Comparison of ENCODE assay signal across 8 cellular contexts in genomic region chr19:15836595-15837398, GRCh38. TPM values are rescaled to one million over a fixed set of nuclear protein-coding genes. Genes with fewer than 3 reads are reported as not detected.
A peak's percentile ranks its signal among the peaks of the same experiment; 100 is the strongest.
DNase-seq lines count a peak whose midpoint lies in the region; ATAC-seq and TF ChIP-seq lines count a peak whose summit lies in the region.

No MANE protein-coding gene starts in this region.

- no peaks in the 10 kb centered on the region for H3K9me3 ChIP-seq in lower lobe of right lung

- H3K36me3 ChIP-seq in lower lobe of right lung, result no peaks in the 10 kb centered on the region

- H3K27ac ChIP-seq in coronary artery (peak overlapping the region; percentile 97 to 99), lower lobe of right lung (peak overlapping the region; percentile 99)

- peak overlapping the region; percentile 87 for H3K4me3 Mint-ChIP-seq in activated CD4-positive, alpha-beta T cell treated with anti-CD3 and anti-CD28 coated beads, Interleukin-2, amount 10 ng/mL, durations not matched to agents 24 days and 14 days

- TF ChIP-seq CTCF in coronary artery (IDR thresholded peaks at IDR 0.05) (no peak), lower lobe of right lung (IDR thresholded peaks at IDR 0.05) (no peak)

- H3K27me3 Mint-ChIP-seq in activated CD4-positive, alpha-beta T cell treated with anti-CD3 and anti-CD28 coated beads, Interleukin-2, amount 10 ng/mL, durations not matched to agents 24 days and 14 days, result no peaks in the 10 kb centered on the region

- H3K27me3 ChIP-seq in lower lobe of right lung (ENCODE audit: low read depth), result no peaks in the 10 kb centered on the region

- peak overlapping the region; percentile 98 for H3K27ac Mint-ChIP-seq in activated CD4-positive, alpha-beta T cell treated with anti-CD3 and anti-CD28 coated beads, Interleukin-2, amount 10 ng/mL, durations not matched to agents 24 days and 14 days

- H3K4me1 Mint-ChIP-seq in activated CD4-positive, alpha-beta T cell treated with anti-CD3 and anti-CD28 coated beads, Interleukin-2, amount 10 ng/mL, durations not matched to agents 24 days and 14 days, result peaks cover 13% of the 10 kb centered on the region

- peaks cover 7% of the 10 kb centered on the region for H3K4me1 ChIP-seq in lower lobe of right lung

- H3K4me3 ChIP-seq in coronary artery, result peak overlapping the region; percentile 92
- H3K4me3 ChIP-seq in lower lobe of right lung, result peak overlapping the region; percentile 76

- H3K9me3 Mint-ChIP-seq in activated CD4-positive, alpha-beta T cell treated with anti-CD3 and anti-CD28 coated beads, Interleukin-2, amount 10 ng/mL, durations not matched to agents 24 days and 14 days, result no peaks in the 10 kb centered on the region

- ATAC-seq in GM19035 (IDR thresholded peaks at IDR 0.05; ENCODE audit: unreplicated experiment) (peak; percentile 95), HG03342 (IDR thresholded peaks at IDR 0.05; ENCODE audit: unreplicated experiment) (peak; percentile 93), lower lobe of right lung (peak; percentile 99 to 100)

- DNase-seq in AML-193 (lab: John Stamatoyannopoulos, UW) (peak; percentile 96 to 98), NCI-H69 (lab: John Stamatoyannopoulos, UW) (peak; percentile 61), coronary artery (ENCODE audit: low spot score) (peak; percentile 98), lower lobe of right lung (peak; percentile 97)
- DNase-seq in activated CD4-positive, alpha-beta T cell treated with anti-CD3 and anti-CD28 coated beads, Interleukin-2, amount 10 ng/mL, durations not matched to agents 24 days and 14 days, result peak; percentile 99
- DNase-seq in stimulated activated CD8-positive, alpha-beta memory T cell treated with anti-CD3 and anti-CD28 coated beads, Interleukin-15, amount 100 ng/mL, for 4 hours (ENCODE audit: low read depth in 2 of 2), result peak; percentile 84 to 91

- no peaks in the 10 kb centered on the region for H3K36me3 Mint-ChIP-seq in activated CD4-positive, alpha-beta T cell treated with anti-CD3 and anti-CD28 coated beads, Interleukin-2, amount 10 ng/mL, durations not matched to agents 24 days and 14 days (ENCODE audit: low read depth)

- intact Hi-C loops in activated CD4-positive, alpha-beta T cell treated with anti-CD3 and anti-CD28 coated beads, Interleukin-2, amount 10 ng/mL, durations not matched to agents 24 days and 14 days (cut with micrococcal nuclease), result loop anchor here (5.0 to 10.0 kb wide), 2 partner anchors 238 to 361 kb away; partner anchors contain the start of genes AP1M1 and TPM4
- intact Hi-C loops in lower lobe of right lung (cut with DNase I), result no loop called here

RNA-seq across cellular contexts. Expression of gene OR10H1, which starts 21.3 kb away (rescaled TPM):
- total RNA-seq in activated CD4-positive, alpha-beta T cell treated with anti-CD3 and anti-CD28 coated beads, Interleukin-2, amount 10 ng/mL, durations not matched to agents 24 days and 14 days, result 0.05 TPM in 1 of 2 replicates, not detected in the other
- total RNA-seq in lower lobe of right lung, result not detected

RNA-seq across cellular contexts. Expression of gene OR10H5, which starts 49.3 kb away (rescaled TPM):
- total RNA-seq in activated CD4-positive, alpha-beta T cell treated with anti-CD3 and anti-CD28 coated beads, Interleukin-2, amount 10 ng/mL, durations not matched to agents 24 days and 14 days, result not detected in 2 replicates
- not detected for total RNA-seq in lower lobe of right lung

Comparison
In these comparisons a context has a peak if more than half of its experiments do, and no peak if none do; other contexts are left out.
1. Peak in every context shown above with its lines: DNase-seq, ATAC-seq, H3K4me3 ChIP-seq and H3K27ac ChIP-seq.